In genomic region chr4:26028793-26029511, GRCh38 we compare ENCODE assay signal across 1 cellular context.
TF ChIP-seq lines count a peak whose summit lies in the region.

No MANE protein-coding gene starts in this region.

TF ChIP-seq in HEK293, 187 proteins besides CTCF, POLR2A, EP300 and RAD21 (continued from another document):
- TF ChIP-seq, protein P1, sequence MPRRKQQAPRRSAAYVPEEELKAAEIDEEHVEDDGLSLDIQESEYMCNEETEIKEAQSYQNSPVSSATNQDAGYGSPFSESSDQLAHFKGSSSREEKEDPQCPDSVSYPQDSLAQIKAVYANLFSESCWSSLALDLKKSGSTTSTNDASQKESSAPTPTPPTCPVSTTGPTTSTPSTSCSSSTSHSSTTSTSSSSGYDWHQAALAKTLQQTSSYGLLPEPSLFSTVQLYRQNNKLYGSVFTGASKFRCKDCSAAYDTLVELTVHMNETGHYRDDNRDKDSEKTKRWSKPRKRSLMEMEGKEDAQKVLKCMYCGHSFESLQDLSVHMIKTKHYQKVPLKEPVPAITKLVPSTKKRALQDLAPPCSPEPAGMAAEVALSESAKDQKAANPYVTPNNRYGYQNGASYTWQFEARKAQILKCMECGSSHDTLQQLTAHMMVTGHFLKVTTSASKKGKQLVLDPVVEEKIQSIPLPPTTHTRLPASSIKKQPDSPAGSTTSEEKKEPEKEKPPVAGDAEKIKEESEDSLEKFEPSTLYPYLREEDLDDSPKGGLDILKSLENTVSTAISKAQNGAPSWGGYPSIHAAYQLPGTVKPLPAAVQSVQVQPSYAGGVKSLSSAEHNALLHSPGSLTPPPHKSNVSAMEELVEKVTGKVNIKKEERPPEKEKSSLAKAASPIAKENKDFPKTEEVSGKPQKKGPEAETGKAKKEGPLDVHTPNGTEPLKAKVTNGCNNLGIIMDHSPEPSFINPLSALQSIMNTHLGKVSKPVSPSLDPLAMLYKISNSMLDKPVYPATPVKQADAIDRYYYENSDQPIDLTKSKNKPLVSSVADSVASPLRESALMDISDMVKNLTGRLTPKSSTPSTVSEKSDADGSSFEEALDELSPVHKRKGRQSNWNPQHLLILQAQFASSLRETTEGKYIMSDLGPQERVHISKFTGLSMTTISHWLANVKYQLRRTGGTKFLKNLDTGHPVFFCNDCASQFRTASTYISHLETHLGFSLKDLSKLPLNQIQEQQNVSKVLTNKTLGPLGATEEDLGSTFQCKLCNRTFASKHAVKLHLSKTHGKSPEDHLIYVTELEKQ (tag by site-specific recombination; IDR thresholded peaks at IDR 0.05; ENCODE audit: borderline replicate concordance), result no peak
- TF ChIP-seq ZNF16 (tag by site-specific recombination; IDR thresholded peaks at IDR 0.05; ENCODE audit: low read depth) (no peak), ZNF146 (tag by site-specific recombination; IDR thresholded peaks at IDR 0.05) (no peak)
TF ChIP-seq in HEK293: peak in this region for 0.
